Comparison of ENCODE assay signal across 8 cellular contexts in the genomic region with DNA sequence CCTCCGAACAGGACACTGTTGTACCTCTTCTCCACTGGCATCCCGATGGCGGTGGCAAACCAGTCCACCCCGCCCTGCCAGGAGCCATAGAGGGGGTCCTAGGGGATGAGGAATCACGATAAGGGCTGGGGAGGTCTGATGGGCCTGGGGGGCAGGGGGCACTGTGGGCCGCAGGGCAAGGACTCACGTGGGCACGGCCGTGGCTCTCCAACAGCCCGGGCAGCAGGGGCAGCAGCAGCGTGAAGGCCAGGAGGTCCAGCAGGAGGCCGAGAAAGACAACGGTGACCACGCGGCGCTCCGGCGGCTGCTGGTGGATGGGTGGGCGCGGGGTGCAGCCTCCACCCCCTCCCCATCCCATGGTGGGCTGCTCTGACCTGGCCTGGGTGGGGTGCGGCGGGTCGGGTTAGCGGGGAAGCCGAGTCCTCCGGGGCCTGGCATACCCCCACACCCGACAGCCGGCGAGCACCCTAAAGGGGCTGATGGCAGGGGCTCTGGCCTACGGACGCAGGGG. TPM values are rescaled to one million over a fixed set of nuclear protein-coding genes. Genes with fewer than 3 reads are reported as not detected.
DNase-seq lines count a peak whose midpoint lies in the region; ATAC-seq, FAIRE-seq and TF ChIP-seq lines count a peak whose summit lies in the region.

No MANE protein-coding gene starts in this region.

- no peak overlapping the region for H3K4me3 ChIP-seq in CD4-positive, CD25-positive, alpha-beta regulatory T cell (ENCODE audit: low read depth, low read length)
- H3K4me3 ChIP-seq in RWPE2 (ENCODE audit: severe bottlenecking) (peak overlapping the region; percentile 51), neuronal stem cell (ENCODE audit: low read length in 2 of 2) (peak overlapping the region; percentile 81 to 96)

- H2BK120ac ChIP-seq in neuronal stem cell (ENCODE audit: low read depth, low read length) = peak overlapping the region; percentile 16

- H3K4me1 ChIP-seq in CD4-positive, CD25-positive, alpha-beta regulatory T cell (ENCODE audit: control insufficient read depth, insufficient read depth, low read length, poor library complexity, severe bottlenecking) = peaks cover 56% of the 10 kb centered on the region
- H3K4me1 ChIP-seq in RWPE2 (ENCODE audit: insufficient read depth, poor library complexity, severe bottlenecking) (peaks cover 20% of the 10 kb centered on the region), neuronal stem cell (ENCODE audit: control insufficient read depth in 2 of 2, insufficient read depth in 1 of 2, low read depth in 1 of 2, low read length in 2 of 2) (peaks cover 6 to 8% of the 10 kb centered on the region in 2 donors)

- H3K9ac ChIP-seq in neuronal stem cell (ENCODE audit: low read depth, low read length, poor library complexity) = peak overlapping the region; percentile 87

- peak overlapping the region; percentile 90 to 98 (median 95) for H3K4me3 Mint-ChIP-seq in CD4-positive, CD25-positive, alpha-beta regulatory T cell

- H3K23ac ChIP-seq in neuronal stem cell (ENCODE audit: low read depth, low read length, poor library complexity) = peak overlapping the region; percentile 83

- H4K91ac ChIP-seq in neuronal stem cell (ENCODE audit: low read depth, low read length, poor library complexity) = no peak overlapping the region

- no peak for FAIRE-seq in D721Med (lab: Jason Lieb, UNC)

- WGBS in neuronal stem cell (ENCODE audit: extremely low coverage in 2 of 2, insufficient read length in 2 of 2, insufficient replicate concordance in 1 of 2), 2 donors = no CpG with 5 or more reads among the region's 31 CpGs

- H3K4me2 ChIP-seq in neuronal stem cell (ENCODE audit: insufficient read depth, low read length, poor library complexity, severe bottlenecking) = peak overlapping the region; percentile 68

- no peaks in the 10 kb centered on the region for H3K9me3 Mint-ChIP-seq in CD4-positive, CD25-positive, alpha-beta regulatory T cell

- H3K36me3 ChIP-seq in CD4-positive, CD25-positive, alpha-beta regulatory T cell (ENCODE audit: control insufficient read depth, insufficient read depth, low read length) = peaks cover 27% of the 10 kb centered on the region
- peaks cover 53% of the 10 kb centered on the region for H3K36me3 ChIP-seq in RWPE2 (ENCODE audit: low read depth)
- H3K36me3 ChIP-seq in neuronal stem cell (replicated peaks in 1 of 2; ENCODE audit: control insufficient read depth in 2 of 2, insufficient read depth in 2 of 2, low read length in 2 of 2) = peaks cover 37 to 73% of the 10 kb centered on the region in 2 donors

- H3K4me1 Mint-ChIP-seq in CD4-positive, CD25-positive, alpha-beta regulatory T cell = peaks cover 4 to 48% (median 31%) of the 10 kb centered on the region in 4 donors

- no peaks in the 10 kb centered on the region for H3K9me3 ChIP-seq in CD4-positive, CD25-positive, alpha-beta regulatory T cell (ENCODE audit: control insufficient read depth in 2 of 2, low read length in 2 of 2)
- H3K9me3 ChIP-seq in RWPE2 (ENCODE audit: severe bottlenecking) = no peaks in the 10 kb centered on the region
- no peaks in the 10 kb centered on the region for H3K9me3 ChIP-seq in neuronal stem cell (replicated peaks in 1 of 2; ENCODE audit: control insufficient read depth in 2 of 2, insufficient read depth in 1 of 2, low read depth in 1 of 2, low read length in 2 of 2)

- H2BK12ac ChIP-seq in neuronal stem cell (ENCODE audit: low read length) = peak overlapping the region; percentile 49

- peak overlapping the region; percentile 100 for H2AK5ac ChIP-seq in neuronal stem cell (ENCODE audit: low read depth, low read length)

- H4K8ac ChIP-seq in neuronal stem cell (ENCODE audit: low read depth, low read length) = no peak overlapping the region

- peak overlapping the region; percentile 87 to 98 (median 95) for H3K27ac Mint-ChIP-seq in CD4-positive, CD25-positive, alpha-beta regulatory T cell

- ATAC-seq in CD4-positive, CD25-positive, alpha-beta regulatory T cell (ENCODE audit: low read depth in 2 of 2) = no peak
- ATAC-seq in RWPE2 (ENCODE audit: low read depth) = no peak
- ATAC-seq in esophagus mucosa = peak; percentile 0
- ATAC-seq in GM21529 (IDR thresholded peaks at IDR 0.05; ENCODE audit: unreplicated experiment) = no peak

- peak overlapping the region; percentile 82 for H2AFZ ChIP-seq in neuronal stem cell (ENCODE audit: low read length)

- peaks cover 18% of the 10 kb centered on the region for H3K79me1 ChIP-seq in neuronal stem cell (ENCODE audit: low read depth, low read length)

- H2BK15ac ChIP-seq in neuronal stem cell (ENCODE audit: low read length) = no peak overlapping the region

- H3K14ac ChIP-seq in neuronal stem cell (ENCODE audit: low read length) = peak overlapping the region; percentile 10

- no peak for DNase-seq in CD4-positive, CD25-positive, alpha-beta regulatory T cell
- no peak for DNase-seq in RWPE2 (ENCODE audit: low spot score)
- DNase-seq in neuronal stem cell (ENCODE audit: low spot score) = no peak
- no peak for DNase-seq in NOMO-1 treated with DMSO at 0.1 percent for 48 hours (lab: John Stamatoyannopoulos, UW; ENCODE audit: unreplicated experiment)
- DNase-seq in UCSD-AML1 (lab: John Stamatoyannopoulos, UW; ENCODE audit: unreplicated experiment) = no peak
- no peak for DNase-seq in D721Med (ENCODE audit: insufficient read length, low spot score)

- TF ChIP-seq CTCF in RWPE2 (IDR thresholded peaks at IDR 0.05; ENCODE audit: poor library complexity, severe bottlenecking) (no peak), D721Med (IDR thresholded peaks at IDR 0.05; ENCODE audit: insufficient read depth, missing control alignments) (no peak)

- H3K36me3 Mint-ChIP-seq in CD4-positive, CD25-positive, alpha-beta regulatory T cell = peaks cover 10% of the 10 kb centered on the region

- peak overlapping the region; percentile 89 for H3K18ac ChIP-seq in neuronal stem cell (ENCODE audit: low read length)

- peak overlapping the region; percentile 72 for H3K27ac ChIP-seq in CD4-positive, CD25-positive, alpha-beta regulatory T cell (ENCODE audit: insufficient read depth, low read length, poor library complexity, severe bottlenecking)
- peak overlapping the region; percentile 96 for H3K27ac ChIP-seq in RWPE2 (ENCODE audit: poor library complexity, severe bottlenecking)
- no peak overlapping the region for H3K27ac ChIP-seq in neuronal stem cell (replicated peaks; ENCODE audit: low read length)

- peak overlapping the region; percentile 49 for H2BK5ac ChIP-seq in neuronal stem cell (ENCODE audit: low read length)

- peak overlapping the region; percentile 92 for H3K4ac ChIP-seq in neuronal stem cell (ENCODE audit: low read length)

- peaks cover 5% of the 10 kb centered on the region for H3K27me3 Mint-ChIP-seq in CD4-positive, CD25-positive, alpha-beta regulatory T cell

- no peaks in the 10 kb centered on the region for H3K27me3 ChIP-seq in CD4-positive, CD25-positive, alpha-beta regulatory T cell (ENCODE audit: control insufficient read depth, insufficient read depth, low read length)
- H3K27me3 ChIP-seq in RWPE2 (ENCODE audit: insufficient read depth, poor library complexity, severe bottlenecking) (no peaks in the 10 kb centered on the region), neuronal stem cell (ENCODE audit: control insufficient read depth in 3 of 3, insufficient read depth in 3 of 3, low read depth in 1 of 3, low read length in 3 of 3) (no peaks in the 10 kb centered on the region)

RNA-seq across cellular contexts. Expression of a gene that starts 29.6 kb away (rescaled TPM):
- total RNA-seq in CD4-positive, CD25-positive, alpha-beta regulatory T cell = 25.8 TPM
- polyA plus RNA-seq in CD4-positive, CD25-positive, alpha-beta regulatory T cell = 10 to 100 TPM in 2 of 4 donors, 1 to 10 TPM in 2; 7.6 to 15.0 (median 9.7) TPM
- 28.7 TPM for total RNA-seq in esophagus mucosa
- polyA plus RNA-seq in neuronal stem cell (2013, experiment 1 of 2) = 21.4 TPM
- polyA plus RNA-seq in neuronal stem cell (2013, experiment 2 of 2) = 21.1 TPM

RNA-seq across cellular contexts. Expression of a gene that starts 29.8 kb away (rescaled TPM):
- total RNA-seq in CD4-positive, CD25-positive, alpha-beta regulatory T cell = 2.8 TPM
- polyA plus RNA-seq in CD4-positive, CD25-positive, alpha-beta regulatory T cell = 1 to 10 TPM in 2 of 4 donors, under 1 TPM in 2; 0.64 to 1.3 (median 1.0) TPM
- total RNA-seq in esophagus mucosa = 2.0 TPM
- polyA plus RNA-seq in neuronal stem cell (2013, experiment 1 of 2) = 4.2 TPM
- 3.7 TPM for polyA plus RNA-seq in neuronal stem cell (2013, experiment 2 of 2)
